Comparison of ENCODE assay signal across 10 cellular contexts in the genomic region with DNA sequence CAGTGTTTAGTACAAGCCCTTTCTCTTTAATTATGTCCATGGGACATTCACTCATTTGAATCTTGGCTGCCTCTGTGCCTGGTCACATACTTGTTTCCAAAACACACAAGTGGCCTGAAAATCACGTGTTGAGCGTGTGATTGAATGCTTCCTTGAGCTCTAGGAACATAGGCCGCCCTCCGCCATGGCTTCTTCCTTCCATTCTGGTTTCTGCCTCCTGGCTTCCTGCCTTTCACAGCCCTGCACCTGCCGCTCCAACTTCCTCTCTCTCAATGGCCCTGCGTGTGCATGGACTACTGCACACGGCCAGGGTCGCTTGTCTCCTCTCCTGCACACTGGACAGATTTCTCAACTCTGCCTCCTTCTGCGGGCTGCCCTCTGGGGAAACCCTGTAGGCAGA.
DNase-seq lines count a peak whose midpoint lies in the region; ATAC-seq and TF ChIP-seq lines count a peak whose summit lies in the region.
"Had no signal": no experiment of that assay in that cellular context is flagged by ENCODE, and none has a peak within 500 bp of the region (broad histone marks: within the 10 kb centered on the region; RNA-seq: fewer than 3 reads in every experiment).

No MANE protein-coding gene starts in this region.

- peaks cover 19 to 33% (median 26%) of the 10 kb centered on the region in 10 experiments for H3K4me1 ChIP-seq in BLaER1 treated with 17β-estradiol and CSF1 and Interleukin-3, amounts not matched to agents 10 nM and 100 nM
- H3K4me1 ChIP-seq in body of pancreas (peaks cover 18% of the 10 kb centered on the region), mesodermal cell (ENCODE audit: control insufficient read depth, insufficient read depth, low read length, poor library complexity, severe bottlenecking) (no peaks in the 10 kb centered on the region), OCI-LY7 (ENCODE audit: insufficient read depth, low read length, poor library complexity, severe bottlenecking) (peaks cover 3% of the 10 kb centered on the region)

- H3K27ac Mint-ChIP-seq in stimulated activated effector memory CD8-positive, alpha-beta T cell treated with anti-CD3 and anti-CD28 coated beads, Interleukin-12 subunit alpha, Interleukin-12 subunit beta, amount 100 ng/mL, for 72 hours, result no peak overlapping the region

- BruUV-seq in OCI-LY7 (replicated peaks; lab: Mats Ljungman, UMichigan), result no TSS peak

- no peaks in the 10 kb centered on the region for H3K36me3 Mint-ChIP-seq in stimulated activated effector memory CD8-positive, alpha-beta T cell treated with anti-CD3 and anti-CD28 coated beads, Interleukin-12 subunit alpha, Interleukin-12 subunit beta, amount 100 ng/mL, for 72 hours

- peak; percentile 95 for ATAC-seq in body of pancreas
- ATAC-seq in stimulated activated effector memory CD8-positive, alpha-beta T cell treated with anti-CD3 and anti-CD28 coated beads, Interleukin-12 subunit alpha, Interleukin-12 subunit beta, amount 100 ng/mL, for 72 hours, result no peak

- intact Hi-C loops in body of pancreas (cut with DNase I), result no loop called here
- intact Hi-C loops in OCI-LY7 (cut with micrococcal nuclease; ENCODE audit: unreplicated experiment), result no loop called here

- no peak overlapping the region for H3K4me3 ChIP-seq in BLaER1 treated with 17β-estradiol and CSF1 and Interleukin-3, amounts not matched to agents 10 nM and 100 nM
- H3K4me3 ChIP-seq in body of pancreas (no peak overlapping the region), mesodermal cell (ENCODE audit: extremely low read depth, insufficient read depth, low read length, poor library complexity, severe bottlenecking) (no peak overlapping the region), OCI-LY7 (ENCODE audit: low read depth, low read length, poor library complexity, severe bottlenecking) (no peak overlapping the region)

- TF ChIP-seq POLR2A in body of pancreas (IDR thresholded peaks at IDR 0.05), result no peak

- no peaks in the 10 kb centered on the region for H3K27me3 ChIP-seq in BLaER1 treated with 17β-estradiol and CSF1 and Interleukin-3, amounts not matched to agents 10 nM and 100 nM
- H3K27me3 ChIP-seq in body of pancreas, result no peaks in the 10 kb centered on the region

- no peaks in the 10 kb centered on the region for H4K20me1 ChIP-seq in BLaER1 treated with 17β-estradiol and CSF1 and Interleukin-3, amounts not matched to agents 10 nM and 100 nM
- no peaks in the 10 kb centered on the region for H4K20me1 ChIP-seq in OCI-LY7 (ENCODE audit: insufficient read depth, low read length)

- no peak overlapping the region for H3K9ac ChIP-seq in BLaER1 treated with 17β-estradiol and CSF1 and Interleukin-3, amounts not matched to agents 10 nM and 100 nM

- peak overlapping the region; percentile 18 to 76 (median 70) for H3K4me2 ChIP-seq in BLaER1 treated with 17β-estradiol and CSF1 and Interleukin-3, amounts not matched to agents 10 nM and 100 nM
- H3K4me2 ChIP-seq in OCI-LY7 (ENCODE audit: low read length), result no peak overlapping the region

- H3K4me1 Mint-ChIP-seq in stimulated activated effector memory CD8-positive, alpha-beta T cell treated with anti-CD3 and anti-CD28 coated beads, Interleukin-12 subunit alpha, Interleukin-12 subunit beta, amount 100 ng/mL, for 72 hours, result no peaks in the 10 kb centered on the region

- H3K9me3 ChIP-seq in BLaER1 treated with 17β-estradiol and CSF1 and Interleukin-3, amounts not matched to agents 10 nM and 100 nM (replicated peaks in 1 of 11), result peaks cover 0 to 29% (median 6%) of the 10 kb centered on the region in 11 experiments; a peak in 8 of 22 replicates
- H3K9me3 ChIP-seq in body of pancreas (no peaks in the 10 kb centered on the region), mesodermal cell (ENCODE audit: control insufficient read depth, low read length) (no peaks in the 10 kb centered on the region), OCI-LY7 (ENCODE audit: low read length) (no peaks in the 10 kb centered on the region)

- H3K9me3 Mint-ChIP-seq in stimulated activated effector memory CD8-positive, alpha-beta T cell treated with anti-CD3 and anti-CD28 coated beads, Interleukin-12 subunit alpha, Interleukin-12 subunit beta, amount 100 ng/mL, for 72 hours, result peaks cover 14% of the 10 kb centered on the region

- no peak overlapping the region for H3K27ac ChIP-seq in BLaER1 treated with 17β-estradiol and CSF1 and Interleukin-3, amounts not matched to agents 10 nM and 100 nM
- H3K27ac ChIP-seq in body of pancreas (peak overlapping the region in 3 of 4 donors; percentile 57 to 72 (median 63)), mesodermal cell (ENCODE audit: low read depth, low read length, severe bottlenecking) (peak overlapping the region; percentile 6), OCI-LY7 (ENCODE audit: low read depth, low read length, poor library complexity, severe bottlenecking) (no peak overlapping the region)
- H3K27ac ChIP-seq: C4-2B had no signal

- H3K79me2 ChIP-seq in OCI-LY7 (ENCODE audit: insufficient read depth, low read depth, low read length), result no peaks in the 10 kb centered on the region

- CTCF ChIA-PET in OCI-LY7 (lab: Charles Lee; ENCODE audit: unreplicated experiment), result interaction anchor here (0.6 kb wide), 1 partner anchor 1622 kb away, joined by 4 read pairs; no protein-coding TSS in a partner anchor

- H3K4me3 Mint-ChIP-seq in stimulated activated effector memory CD8-positive, alpha-beta T cell treated with anti-CD3 and anti-CD28 coated beads, Interleukin-12 subunit alpha, Interleukin-12 subunit beta, amount 100 ng/mL, for 72 hours, result no peak overlapping the region

- POLR2A ChIA-PET in OCI-LY7 (lab: Charles Lee), result interaction anchor here (0.7 kb wide), 2 partner anchors 9 to 261 kb away, joined by 3 read pairs; no protein-coding TSS in a partner anchor

- WGBS in body of pancreas, 2 donors, result 15 to 29% methylated on average over 9 of the region's 9 CpGs
- 86 to 94% methylated on average over 8 of the region's 9 CpGs for whole genome bisulfite sequencing in mesodermal cell (ENCODE audit: insufficient coverage in 2 of 2), 2 experiments

- no peak overlapping the region for H2AFZ ChIP-seq in OCI-LY7 (ENCODE audit: low read length)

- TF ChIP-seq CTCF in body of pancreas (IDR thresholded peaks at IDR 0.05) (no peak), OCI-LY7 (conservative IDR thresholded peaks at IDR 0.05; ENCODE audit: low read length) (no peak)

- DNase-seq in NAMALWA (ENCODE audit: low spot score), result peak; percentile 11
- peak; percentile 68 to 84 (median 76) for DNase-seq in body of pancreas
- DNase-seq in cerebellum (ENCODE audit: low spot score), result no peak
- DNase-seq in GM19238 (ENCODE audit: insufficient read length, low spot score), result no peak
- DNase-seq in OCI-LY7 (ENCODE audit: low spot score), result no peak
- DNase-seq in stimulated activated effector memory CD8-positive, alpha-beta T cell treated with anti-CD3 and anti-CD28 coated beads, Interleukin-12 subunit alpha, Interleukin-12 subunit beta, amount 100 ng/mL, for 72 hours (ENCODE audit: low spot score in 2 of 2), result no peak
- DNase-seq: SW 1271 had no signal

- H3K9me2 ChIP-seq in OCI-LY7 (ENCODE audit: insufficient read depth, low read length), result no peaks in the 10 kb centered on the region

- H3K36me3 ChIP-seq in BLaER1 treated with 17β-estradiol and CSF1 and Interleukin-3, amounts not matched to agents 10 nM and 100 nM, result no peaks in the 10 kb centered on the region
- H3K36me3 ChIP-seq in body of pancreas (replicated peaks in 1 of 2; ENCODE audit: insufficient read depth in 1 of 2, low read depth in 2 of 2) (no peaks in the 10 kb centered on the region), mesodermal cell (ENCODE audit: control insufficient read depth, insufficient read depth, low read length) (peaks cover 85% of the 10 kb centered on the region), OCI-LY7 (ENCODE audit: insufficient read depth, low read length) (no peaks in the 10 kb centered on the region)

Comparison
In these comparisons a context has a peak if more than half of its experiments do, and no peak if none do; other contexts are left out.
1. H3K27ac ChIP-seq: peak in body of pancreas (3 of 4) and mesodermal cell (single experiment); none in BLaER1 treated with 17β-estradiol and CSF1 and Interleukin-3, amounts not matched to agents 10 nM and 100 nM (0 of 11) and OCI-LY7 (single experiment).
2. DNase-seq: peak in NAMALWA (single experiment) and body of pancreas (4 of 4); none in cerebellum (single experiment), GM19238 (single experiment), OCI-LY7 (single experiment) and stimulated activated effector memory CD8-positive, alpha-beta T cell treated with anti-CD3 and anti-CD28 coated beads, Interleukin-12 subunit alpha, Interleukin-12 subunit beta, amount 100 ng/mL, for 72 hours (0 of 2).